In genomic region chr14:65006251-65006721, GRCh38 we compare ENCODE assay signal across 1 cellular context.
A peak's percentile ranks its signal among the peaks of the same experiment; 100 is the strongest.
TF ChIP-seq lines count a peak whose summit lies in the region.

No MANE protein-coding gene starts in this region.

TF ChIP-seq in HEK293, 187 proteins besides CTCF, POLR2A, EP300 and RAD21 (continued from another document and continues in another):
- TF ChIP-seq ZSCAN23 (tag by site-specific recombination; IDR thresholded peaks at IDR 0.05) (no peak), OSR2 (tag by site-specific recombination; IDR thresholded peaks at IDR 0.05) (0 out of 2 replicates have a peak, but pooled peaks have one; percentile 8), ZNF596 (tag by site-specific recombination; IDR thresholded peaks at IDR 0.05) (no peak), GFI1B (tag by site-specific recombination; IDR thresholded peaks at IDR 0.05) (peak; percentile 66; the same call in 1 of the 2 replicates), ATF2 (tag by site-specific recombination; IDR thresholded peaks at IDR 0.05; ENCODE audit: low read depth) (peak; percentile 66), ZNF692 (tag by site-specific recombination; IDR thresholded peaks at IDR 0.05) (no peak), ZSCAN18 (tag by site-specific recombination; IDR thresholded peaks at IDR 0.05) (no peak), ZNF274 (IDR thresholded peaks at IDR 0.05; ENCODE audit: low read length) (no peak), ZNF274 (tag by site-specific recombination; IDR thresholded peaks at IDR 0.05; ENCODE audit: borderline replicate concordance) (no peak), ZNF843 (tag by site-specific recombination; IDR thresholded peaks at IDR 0.05) (peak; percentile 70), FEZF1 (tag by site-specific recombination; IDR thresholded peaks at IDR 0.05) (peak; percentile 35; the same call in 1 of the 2 replicates), HOXC10 (CRISPR knock-in tag; IDR thresholded peaks at IDR 0.05) (no peak), ZSCAN30 (tag by site-specific recombination; IDR thresholded peaks at IDR 0.05) (no peak), ZNF621 (tag by site-specific recombination; IDR thresholded peaks at IDR 0.05) (no peak), GLIS1 (tag by site-specific recombination; IDR thresholded peaks at IDR 0.05) (no peak), ZBTB6 (tag by site-specific recombination; IDR thresholded peaks at IDR 0.05) (no peak), HIC1 (tag by site-specific recombination; IDR thresholded peaks at IDR 0.05) (peak; percentile 79), ZNF830 (tag by site-specific recombination; IDR thresholded peaks at IDR 0.05; ENCODE audit: low read depth) (no peak), ZNF335 (tag by site-specific recombination; conservative IDR thresholded peaks at IDR 0.05) (no peak), ZNF530 (tag by site-specific recombination; IDR thresholded peaks at IDR 0.05; ENCODE audit: low read depth) (no peak), SETDB1 (IDR thresholded peaks at IDR 0.05; ENCODE audit: insufficient read length, low read length) (no peak), ZNF37A (tag by site-specific recombination; IDR thresholded peaks at IDR 0.05) (no peak), ZNF433 (tag by site-specific recombination; IDR thresholded peaks at IDR 0.05; ENCODE audit: low read depth) (no peak), ZNF311 (tag by site-specific recombination; IDR thresholded peaks at IDR 0.05; ENCODE audit: borderline replicate concordance) (no peak), ZNF24 (tag by site-specific recombination; IDR thresholded peaks at IDR 0.05) (no peak), HOXA7 (CRISPR knock-in tag; IDR thresholded peaks at IDR 0.05; ENCODE audit: borderline replicate concordance) (no peak), ZNF292 (tag by site-specific recombination; IDR thresholded peaks at IDR 0.05; ENCODE audit: borderline replicate concordance, low read depth) (no peak), ZXDB (tag by site-specific recombination; IDR thresholded peaks at IDR 0.05) (0 out of 2 replicates have a peak, but pooled peaks have one; percentile 28), SALL2 (tag by site-specific recombination; IDR thresholded peaks at IDR 0.05; ENCODE audit: borderline replicate concordance) (no peak), ZNF510 (tag by site-specific recombination; IDR thresholded peaks at IDR 0.05; ENCODE audit: insufficient replicate concordance) (no peak), OVOL3 (tag by site-specific recombination; IDR thresholded peaks at IDR 0.05) (no peak), KLF17 (tag by site-specific recombination; IDR thresholded peaks at IDR 0.05) (peak; percentile 30; the same call in 1 of the 2 replicates), ZEB2 (tag by site-specific recombination; IDR thresholded peaks at IDR 0.05) (peak; percentile 68), ZIC2 (tag by site-specific recombination; IDR thresholded peaks at IDR 0.05) (no peak), SP3 (tag by site-specific recombination; IDR thresholded peaks at IDR 0.05) (no peak), ZNF560 (tag by site-specific recombination; IDR thresholded peaks at IDR 0.05; ENCODE audit: borderline replicate concordance) (no peak), WT1 (tag by site-specific recombination; IDR thresholded peaks at IDR 0.05) (peak; percentile 83), ZNF423 (tag by site-specific recombination; IDR thresholded peaks at IDR 0.05) (no peak), ZNF677 (tag by site-specific recombination; IDR thresholded peaks at IDR 0.05) (no peak), KLF10 (tag by site-specific recombination; IDR thresholded peaks at IDR 0.05) (no peak), INSM2 (tag by site-specific recombination; IDR thresholded peaks at IDR 0.05) (peak; percentile 62; the same call in 1 of the 2 replicates), YY2 (tag by site-specific recombination; IDR thresholded peaks at IDR 0.05) (no peak), ZFP41 (tag by site-specific recombination; IDR thresholded peaks at IDR 0.05; ENCODE audit: borderline replicate concordance) (no peak), ZNF146 (tag by site-specific recombination; IDR thresholded peaks at IDR 0.05) (no peak), ZNF354C (tag by site-specific recombination; IDR thresholded peaks at IDR 0.05; ENCODE audit: borderline replicate concordance, low read depth) (no peak), ELK4 (IDR thresholded peaks at IDR 0.05; ENCODE audit: borderline replicate concordance, low read depth, low read length) (no peak), ZBTB44 (tag by site-specific recombination; IDR thresholded peaks at IDR 0.05) (no peak), ZNF660 (tag by site-specific recombination; IDR thresholded peaks at IDR 0.05) (no peak), ZBTB7A (tag by site-specific recombination; IDR thresholded peaks at IDR 0.05; ENCODE audit: low read depth) (no peak), ZNF302 (tag by site-specific recombination; IDR thresholded peaks at IDR 0.05; ENCODE audit: low read depth) (no peak), ZNF521 (tag by site-specific recombination; IDR thresholded peaks at IDR 0.05) (no peak), ZNF416 (tag by site-specific recombination; IDR thresholded peaks at IDR 0.05) (no peak), ZNF555 (tag by site-specific recombination; conservative IDR thresholded peaks at IDR 0.05) (no peak), KLF9 (tag by site-specific recombination; IDR thresholded peaks at IDR 0.05; ENCODE audit: low read depth) (no peak), REPIN1 (tag by site-specific recombination; IDR thresholded peaks at IDR 0.05; ENCODE audit: low read depth) (no peak), ZNF18 (tag by site-specific recombination; IDR thresholded peaks at IDR 0.05) (no peak)
